8 cellular contexts compared by ENCODE assay signal in genomic region chr6:37049990-37050853, GRCh38. TPM values are rescaled to one million over a fixed set of nuclear protein-coding genes. Genes with fewer than 3 reads are reported as not detected.
DNase-seq lines count a peak whose midpoint lies in the region; ATAC-seq and TF ChIP-seq lines count a peak whose summit lies in the region.

No MANE protein-coding gene starts in this region.

- peak; percentile 39 for ATAC-seq in DND-41 (ENCODE audit: insufficient read depth, low read depth)
- ATAC-seq in GM19397 (IDR thresholded peaks at IDR 0.05; ENCODE audit: unreplicated experiment), result no peak

- no TSS peak for BruUV-seq in PC-9 (replicated peaks; lab: Mats Ljungman, UMichigan)

- H3K4me3 ChIP-seq in DND-41 (ENCODE audit: low read depth in 1 of 2, low read length in 2 of 2), result peak overlapping the region in 1 of 2 experiments; percentile 44; a peak in 1 of 4 replicates
- H3K4me3 ChIP-seq in PC-9, result no peak overlapping the region

- peaks cover 33% of the 10 kb centered on the region for H3K36me3 Mint-ChIP-seq in activated CD4-positive, alpha-beta memory T cell treated with anti-CD3 and anti-CD28 coated beads, Interleukin-2, amount 10 ng/mL, durations not matched to agents 7 days and 5 days (ENCODE audit: low read depth)
- no peaks in the 10 kb centered on the region for H3K36me3 Mint-ChIP-seq in glutamatergic neuron (ENCODE audit: unreplicated experiment)

- intact Hi-C loops in PC-9 (cut with micrococcal nuclease; ENCODE audit: unreplicated experiment), result no loop called here

- H3K27ac ChIP-seq in DND-41 (ENCODE audit: low read length), result peak overlapping the region; percentile 94
- H3K27ac ChIP-seq in PC-9, result no peak overlapping the region

- H3K27me3 ChIP-seq in DND-41 (ENCODE audit: insufficient read depth, low read length, poor library complexity), result no peaks in the 10 kb centered on the region
- H3K27me3 ChIP-seq in PC-9 (ENCODE audit: insufficient read depth, low read depth), result no peaks in the 10 kb centered on the region

- peak overlapping the region; percentile 48 for H2AFZ ChIP-seq in DND-41 (ENCODE audit: low read depth, low read length)
- no peak overlapping the region for H2AFZ ChIP-seq in PC-9

- DNase-seq in DND-41 (peak; percentile 91), HUDEP-2 (lab: John Stamatoyannopoulos, UW; ENCODE audit: unreplicated experiment in 76 of 76) (peak in 75 of 76 experiments; percentile 71 to 99 (median 95)), glutamatergic neuron (no peak), NCI-H1092 treated with DMSO at 0.1 percent for 48 hours (lab: John Stamatoyannopoulos, UW) (no peak), PC-9 (no peak)
- DNase-seq in activated CD4-positive, alpha-beta memory T cell treated with anti-CD3 and anti-CD28 coated beads, Interleukin-2, amount 10 ng/mL, durations not matched to agents 7 days and 5 days, result peak; percentile 86
- peak; percentile 53 for DNase-seq in stimulated activated CD4-positive, alpha-beta T cell treated with anti-CD3 and anti-CD28 coated beads, Interleukin-2, amount 100 ng/mL, for 4 hours (ENCODE audit: low read depth)

- H3K27ac Mint-ChIP-seq in activated CD4-positive, alpha-beta memory T cell treated with anti-CD3 and anti-CD28 coated beads, Interleukin-2, amount 10 ng/mL, durations not matched to agents 7 days and 5 days, result peak overlapping the region; percentile 99
- H3K27ac Mint-ChIP-seq in glutamatergic neuron (ENCODE audit: unreplicated experiment), result peak overlapping the region; percentile 86

- no peaks in the 10 kb centered on the region for H3K27me3 Mint-ChIP-seq in activated CD4-positive, alpha-beta memory T cell treated with anti-CD3 and anti-CD28 coated beads, Interleukin-2, amount 10 ng/mL, durations not matched to agents 7 days and 5 days
- H3K27me3 Mint-ChIP-seq in glutamatergic neuron (ENCODE audit: unreplicated experiment), result peaks cover 8% of the 10 kb centered on the region

- H3K4me1 ChIP-seq in DND-41 (ENCODE audit: insufficient read depth, low read length) (peaks cover 71% of the 10 kb centered on the region), PC-9 (replicated peaks; ENCODE audit: insufficient read depth) (peaks cover 37% of the 10 kb centered on the region)

- no peak for TF ChIP-seq CTCF in DND-41 (IDR thresholded peaks at IDR 0.05; ENCODE audit: borderline replicate concordance, extremely low read depth, low read length, poor library complexity, severe bottlenecking)
- TF ChIP-seq CTCF in glutamatergic neuron (IDR thresholded peaks at IDR 0.05; ENCODE audit: partially characterized antibody, unreplicated experiment), result no peak
- TF ChIP-seq CTCF in PC-9 (conservative IDR thresholded peaks at IDR 0.05), result no peak

- peak overlapping the region; percentile 55 for H3K9ac ChIP-seq in DND-41 (ENCODE audit: low read depth, low read length)

- CTCF ChIA-PET in activated CD4-positive, alpha-beta memory T cell treated with anti-CD3 and anti-CD28 coated beads, Interleukin-2, amount 10 ng/mL, durations not matched to agents 7 days and 5 days (lab: Charles Lee), result interaction anchor here (0.7 to 16.6 kb wide), 19 partner anchors 18 to 287 kb away, joined by 3 to 399 read pairs (median 4); partner anchors contain the start of genes MTCH1 and PIM1
- CTCF ChIA-PET in PC-9 (lab: Charles Lee), result interaction anchor here (0.5 to 2.2 kb wide), 9 partner anchors 20 to 287 kb away, joined by 3 to 7 read pairs (median 4); no protein-coding TSS in a partner anchor

- H3K36me3 ChIP-seq in DND-41 (ENCODE audit: insufficient read depth, low read length) (no peaks in the 10 kb centered on the region), PC-9 (ENCODE audit: low read depth) (no peaks in the 10 kb centered on the region)

- peak overlapping the region; percentile 88 for H3K4me3 Mint-ChIP-seq in activated CD4-positive, alpha-beta memory T cell treated with anti-CD3 and anti-CD28 coated beads, Interleukin-2, amount 10 ng/mL, durations not matched to agents 7 days and 5 days
- H3K4me3 Mint-ChIP-seq in glutamatergic neuron (ENCODE audit: unreplicated experiment), result no peak overlapping the region

- H3K9me3 Mint-ChIP-seq in activated CD4-positive, alpha-beta memory T cell treated with anti-CD3 and anti-CD28 coated beads, Interleukin-2, amount 10 ng/mL, durations not matched to agents 7 days and 5 days, result no peaks in the 10 kb centered on the region
- peaks cover 4% of the 10 kb centered on the region for H3K9me3 Mint-ChIP-seq in glutamatergic neuron (ENCODE audit: unreplicated experiment)

- POLR2A ChIA-PET in activated CD4-positive, alpha-beta memory T cell treated with anti-CD3 and anti-CD28 coated beads, Interleukin-2, amount 10 ng/mL, durations not matched to agents 7 days and 5 days (lab: Charles Lee), result interaction anchor here (0.7 to 17.4 kb wide), 37 partner anchors 9 to 650 kb away, joined by 3 to 1021 read pairs (median 5); partner anchors contain the start of genes C6orf89, MTCH1, PIM1 and PPIL1
- POLR2A ChIA-PET in PC-9 (lab: Charles Lee; ENCODE audit: unreplicated experiment), result interaction anchor here (0.6 kb wide), 2 partner anchors 33 to 119 kb away, joined by 3 read pairs; no protein-coding TSS in a partner anchor

- peaks cover 15% of the 10 kb centered on the region for H3F3A ChIP-seq in PC-9 (ENCODE audit: insufficient read depth, low read depth)

- H3K4me2 ChIP-seq in DND-41 (ENCODE audit: insufficient read depth, low read length) (peak overlapping the region; percentile 60), PC-9 (no peak overlapping the region)

- H4K20me1 ChIP-seq in DND-41 (ENCODE audit: insufficient read depth, low read length), result no peaks in the 10 kb centered on the region
- H4K20me1 ChIP-seq in PC-9 (ENCODE audit: insufficient read depth), result no peaks in the 10 kb centered on the region

- H3K79me2 ChIP-seq in DND-41 (ENCODE audit: insufficient read depth, low read length) (no peaks in the 10 kb centered on the region), PC-9 (ENCODE audit: low read depth) (no peaks in the 10 kb centered on the region)

- no peaks in the 10 kb centered on the region for H3K9me2 ChIP-seq in PC-9 (ENCODE audit: insufficient read depth)

- peaks cover 80% of the 10 kb centered on the region for H3K4me1 Mint-ChIP-seq in activated CD4-positive, alpha-beta memory T cell treated with anti-CD3 and anti-CD28 coated beads, Interleukin-2, amount 10 ng/mL, durations not matched to agents 7 days and 5 days
- peaks cover 10% of the 10 kb centered on the region for H3K4me1 Mint-ChIP-seq in glutamatergic neuron (ENCODE audit: low read depth, unreplicated experiment)

- no peaks in the 10 kb centered on the region for H3K9me3 ChIP-seq in DND-41 (ENCODE audit: insufficient read depth, low read length, severe bottlenecking)
- no peaks in the 10 kb centered on the region for H3K9me3 ChIP-seq in PC-9 (ENCODE audit: insufficient read depth, low read depth)

RNA-seq across cellular contexts. Expression of gene FGD2, which starts 44.8 kb away (rescaled TPM):
- total RNA-seq in activated CD4-positive, alpha-beta memory T cell treated with anti-CD3 and anti-CD28 coated beads, Interleukin-2, amount 10 ng/mL, durations not matched to agents 7 days and 5 days, result 1 to 10 TPM; 4.7 to 4.9 TPM
- not detected for total RNA-seq in glutamatergic neuron (ENCODE audit: unreplicated experiment)
- 0.50 and 0.55 TPM in 2 replicates for total RNA-seq in PC-9 (2021)

Comparison
In these comparisons a context has a peak if more than half of its experiments do, and no peak if none do; other contexts are left out.
1. DNase-seq: peak in DND-41 (single experiment), HUDEP-2 (75 of 76), activated CD4-positive, alpha-beta memory T cell treated with anti-CD3 and anti-CD28 coated beads, Interleukin-2, amount 10 ng/mL, durations not matched to agents 7 days and 5 days (single experiment) and stimulated activated CD4-positive, alpha-beta T cell treated with anti-CD3 and anti-CD28 coated beads, Interleukin-2, amount 100 ng/mL, for 4 hours (single experiment); none in glutamatergic neuron (single experiment), NCI-H1092 treated with DMSO at 0.1 percent for 48 hours (single experiment) and PC-9 (0 of 2).